8 cellular contexts compared by ENCODE assay signal in genomic region chr14:58638231-58639205, GRCh38. TPM values are rescaled to one million over a fixed set of nuclear protein-coding genes. Genes with fewer than 3 reads are reported as not detected.
DNase-seq lines count a peak whose midpoint lies in the region; ATAC-seq and TF ChIP-seq lines count a peak whose summit lies in the region.

No MANE protein-coding gene starts in this region.

- 0 out of 2 replicates have a peak overlapping the region, but pooled peaks have one; percentile 33 for H3K27ac ChIP-seq in SJSA1
- peak overlapping the region; percentile 58 for H3K27ac ChIP-seq in caudate nucleus (ENCODE audit: low read depth, low read length)
- peak overlapping the region; percentile 80 for H3K27ac ChIP-seq in layer of hippocampus (ENCODE audit: low read depth, low read length)

- no peaks in the 10 kb centered on the region for H3K9me3 ChIP-seq in SJSA1 (replicated peaks)

- H3K27me3 ChIP-seq in SJSA1 (replicated peaks), result no peaks in the 10 kb centered on the region
- no peaks in the 10 kb centered on the region for H3K27me3 ChIP-seq in layer of hippocampus (ENCODE audit: control insufficient read depth, insufficient read depth, low read length)

- H3K36me3 ChIP-seq in SJSA1, result peaks cover 4% of the 10 kb centered on the region; the same call in 1 of the 2 replicates

- POLR2A ChIA-PET in AG04449 (lab: Yijun Ruan, JAX), result interaction anchor here (0.7 to 2.1 kb wide), 12 partner anchors 27 to 844 kb away, joined by 3 to 18 read pairs (median 3); no protein-coding TSS in a partner anchor

- H3K4me1 ChIP-seq in SJSA1 (replicated peaks), result peaks cover 35% of the 10 kb centered on the region

- CTCF ChIA-PET in AG04449 (lab: Yijun Ruan, JAX), result interaction anchor here (0.5 to 10.9 kb wide), 47 partner anchors 7 to 790 kb away, joined by 3 to 148 read pairs (median 4); no protein-coding TSS in a partner anchor

- H3K4me3 ChIP-seq in AG04449 (ENCODE audit: low read depth, low read length) (peak overlapping the region; percentile 85), SJSA1 (peak overlapping the region; percentile 82)

- DNase-seq in AG04449 (ENCODE audit: low read depth, low spot score) (no peak), SJSA1 (ENCODE audit: low read depth in 1 of 2, low spot score in 2 of 2) (peak in 1 of 2 experiments; percentile 49), caudate nucleus (lab: John Stamatoyannopoulos, UW) (peak in 31 of 61 donors; percentile 1 to 67 (median 41)), KG1 (lab: John Stamatoyannopoulos, UW) (no peak)
- peak; percentile 28 to 44 for DNase-seq in stimulated activated CD4-positive, alpha-beta T cell treated with anti-CD3 and anti-CD28 coated beads, Interleukin-2, amount 100 ng/mL, for 24 hours

- peak; percentile 33 for ATAC-seq in GM18498 (IDR thresholded peaks at IDR 0.05; ENCODE audit: unreplicated experiment)
- ATAC-seq in HG02884 (IDR thresholded peaks at IDR 0.05; ENCODE audit: unreplicated experiment), result peak; percentile 30

- TF ChIP-seq CTCF in AG04449 (IDR thresholded peaks at IDR 0.05; ENCODE audit: insufficient read depth, low read length, missing control alignments), result no peak

RNA-seq across cellular contexts. Expression of gene DACT1, which starts 0.8 kb away (rescaled TPM):
- 1.7 and 3.2 TPM in 2 replicates for total RNA-seq in SJSA1 (2014; rRNA removed; shearing (Covaris generic))

Comparison
In these comparisons a context has a peak if more than half of its experiments do, and no peak if none do; other contexts are left out.
1. DNase-seq: peak in caudate nucleus (31 of 61) and stimulated activated CD4-positive, alpha-beta T cell treated with anti-CD3 and anti-CD28 coated beads, Interleukin-2, amount 100 ng/mL, for 24 hours (2 of 2); none in AG04449 (single experiment) and KG1 (single experiment).
2. Peak in every context shown above with its lines, with median percentiles within 50 percentile points of each other: H3K27ac ChIP-seq.